24 cellular contexts compared by ENCODE assay signal in the genomic region with DNA sequence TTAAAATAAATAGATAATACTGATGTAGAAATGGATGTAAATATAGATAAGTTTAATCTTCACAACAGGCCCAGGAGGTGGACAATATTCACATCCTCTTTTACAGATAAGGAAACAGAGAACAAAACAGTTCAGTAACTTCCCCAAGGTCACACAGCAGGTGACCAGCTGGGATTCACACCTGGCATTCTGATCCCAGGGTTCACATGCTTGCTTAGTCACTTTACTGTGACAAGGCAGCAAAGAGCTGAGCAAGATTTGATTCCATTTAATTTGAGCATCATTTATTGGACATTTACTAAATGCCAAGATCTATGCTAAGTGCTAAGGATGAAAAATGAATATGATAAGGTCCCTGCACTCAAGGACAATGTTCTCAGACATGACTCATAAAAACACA.
A peak's percentile ranks its signal among the peaks of the same experiment; 100 is the strongest.
DNase-seq lines count a peak whose midpoint lies in the region; ATAC-seq and TF ChIP-seq lines count a peak whose summit lies in the region.
"Had no signal": no experiment of that assay in that cellular context is flagged by ENCODE, and none has a peak within 500 bp of the region (broad histone marks: within the 10 kb centered on the region; RNA-seq: fewer than 3 reads in every experiment).

No MANE protein-coding gene starts in this region.

- H3K27me3 ChIP-seq in aorta (ENCODE audit: control insufficient read depth in 1 of 2, insufficient read depth in 2 of 2, low read length in 1 of 2), result no peaks in the 10 kb centered on the region
- H3K27me3 ChIP-seq: BLaER1, neutrophil, thyroid gland had no signal

- no peak overlapping the region for H3K27ac Mint-ChIP-seq in activated T-cell treated with anti-CD3 and anti-CD28 coated beads, Interleukin-2, amount 50 U/mL, for 72 hours
- H3K27ac Mint-ChIP-seq: activated CD4-positive, alpha-beta T cell treated with anti-CD3 and anti-CD28 coated beads for 36 hours; activated T-cell treated with anti-CD3 and anti-CD28 coated beads, Interleukin-2, amount 50 U/mL, for 24 hours; stimulated activated naive CD8-positive, alpha-beta T cell treated with anti-CD3 and anti-CD28 coated beads, Interleukin-15, amount 100 ng/mL, for 72 hours had no signal

- H3K9me3 ChIP-seq in aorta (ENCODE audit: control insufficient read depth, low read length), result no peaks in the 10 kb centered on the region
- H3K9me3 ChIP-seq: BLaER1, lower lobe of right lung, prostate gland, thyroid gland had no signal

- H3K36me3 Mint-ChIP-seq in activated T-cell treated with anti-CD3 and anti-CD28 coated beads, Interleukin-2, amount 50 U/mL, for 72 hours (ENCODE audit: insufficient read depth in 2 of 2), result no peaks in the 10 kb centered on the region

- no peaks in the 10 kb centered on the region for H3K4me1 ChIP-seq in aorta (ENCODE audit: control insufficient read depth in 1 of 2, insufficient read depth in 2 of 2, low read length in 2 of 2)
- H3K4me1 ChIP-seq: BLaER1, lower lobe of right lung, prostate gland had no signal

- ATAC-seq in aorta (ENCODE audit: low FRiP score), result no peak
- ATAC-seq in activated T-cell treated with anti-CD3 and anti-CD28 coated beads, Interleukin-2, amount 50 U/mL, for 72 hours (replicated peaks in 1 of 2), result no peak
- ATAC-seq: activated CD4-positive, alpha-beta T cell treated with anti-CD3 and anti-CD28 coated beads for 36 hours; lower lobe of right lung; Panc1; stimulated activated naive CD8-positive, alpha-beta T cell treated with anti-CD3 and anti-CD28 coated beads, Interleukin-15, amount 100 ng/mL, for 72 hours had no signal

- H3K27ac ChIP-seq in aorta (ENCODE audit: low read depth in 1 of 2, low read length in 2 of 2), result no peak overlapping the region
- H3K27ac ChIP-seq: BLaER1, coronary artery, lower lobe of right lung, neutrophil, prostate gland had no signal

- peak; percentile 98 for DNase-seq in NCI-H748 (lab: John Stamatoyannopoulos, UW; ENCODE audit: unreplicated experiment)
- DNase-seq in NCI-H748 treated with DMSO at 0.1 percent for 48 hours (lab: John Stamatoyannopoulos, UW), result no peak
- DNase-seq in LNCaP clone FGC (ENCODE audit: low read depth), result peak; percentile 35
- DNase-seq in dermis microvascular lymphatic vessel endothelial cell (ENCODE audit: low read depth in 2 of 2), result peak; percentile 74 to 79
- peak; percentile 40 for DNase-seq in mucosa of gallbladder (ENCODE audit: low spot score)
- no peak for DNase-seq in aorta
- no peak for DNase-seq in activated T-cell treated with anti-CD3 and anti-CD28 coated beads, Interleukin-2, amount 50 U/mL, for 72 hours
- DNase-seq in AG08395 (ENCODE audit: low spot score), result no peak
- DNase-seq: activated CD4-positive, alpha-beta T cell treated with anti-CD3 and anti-CD28 coated beads for 36 hours; activated CD8-positive, alpha-beta memory T cell treated with anti-CD3 and anti-CD28 coated beads for 24 hours; activated T-cell treated with anti-CD3 and anti-CD28 coated beads, Interleukin-2, amount 50 U/mL, for 24 hours; amniotic stem cell; kidney; lower lobe of right lung; NCI-H1092; NCI-H2029 treated with DMSO at 0.1 percent for 48 hours; stimulated activated naive CD8-positive, alpha-beta T cell treated with anti-CD3 and anti-CD28 coated beads, Interleukin-15, amount 100 ng/mL, for 72 hours; T-helper 1 cell; thyroid gland had no signal

- H3K4me3 ChIP-seq in LNCaP clone FGC (ENCODE audit: low read depth, low read length) (no peak overlapping the region), aorta (ENCODE audit: low read length in 2 of 2) (no peak overlapping the region)
- H3K4me3 ChIP-seq: BLaER1, coronary artery, lower lobe of right lung, prostate gland, thyroid gland had no signal

- H3K4me3 Mint-ChIP-seq in activated T-cell treated with anti-CD3 and anti-CD28 coated beads, Interleukin-2, amount 50 U/mL, for 72 hours, result no peak overlapping the region
- H3K4me3 Mint-ChIP-seq: activated CD4-positive, alpha-beta T cell treated with anti-CD3 and anti-CD28 coated beads for 36 hours; activated T-cell treated with anti-CD3 and anti-CD28 coated beads, Interleukin-2, amount 50 U/mL, for 24 hours; stimulated activated naive CD8-positive, alpha-beta T cell treated with anti-CD3 and anti-CD28 coated beads, Interleukin-15, amount 100 ng/mL, for 72 hours had no signal

- peaks cover 11% of the 10 kb centered on the region for H3K27me3 Mint-ChIP-seq in activated T-cell treated with anti-CD3 and anti-CD28 coated beads, Interleukin-2, amount 50 U/mL, for 72 hours (ENCODE audit: low read depth)

- H3K36me3 ChIP-seq in aorta (ENCODE audit: control insufficient read depth in 1 of 2, insufficient read depth in 2 of 2, low read length in 1 of 2), result no peaks in the 10 kb centered on the region
- H3K36me3 ChIP-seq: BLaER1, lower lobe of right lung, neutrophil, prostate gland, thyroid gland had no signal

- no peaks in the 10 kb centered on the region for H3K9me3 Mint-ChIP-seq in activated T-cell treated with anti-CD3 and anti-CD28 coated beads, Interleukin-2, amount 50 U/mL, for 72 hours
- H3K9me3 Mint-ChIP-seq: activated T-cell treated with anti-CD3 and anti-CD28 coated beads, Interleukin-2, amount 50 U/mL, for 24 hours; stimulated activated naive CD8-positive, alpha-beta T cell treated with anti-CD3 and anti-CD28 coated beads, Interleukin-15, amount 100 ng/mL, for 72 hours had no signal

- no peak for TF ChIP-seq CTCF in LNCaP clone FGC (IDR thresholded peaks at IDR 0.05; ENCODE audit: control insufficient read depth, extremely low read depth, insufficient read depth)

- intact Hi-C loops in aorta (cut with DNase I), result no loop called here

- H3K4me1 Mint-ChIP-seq in activated T-cell treated with anti-CD3 and anti-CD28 coated beads, Interleukin-2, amount 50 U/mL, for 72 hours (ENCODE audit: low read depth), result no peaks in the 10 kb centered on the region
- H3K4me1 Mint-ChIP-seq: activated CD4-positive, alpha-beta T cell treated with anti-CD3 and anti-CD28 coated beads for 36 hours; stimulated activated naive CD8-positive, alpha-beta T cell treated with anti-CD3 and anti-CD28 coated beads, Interleukin-15, amount 100 ng/mL, for 72 hours had no signal

Comparison
In these comparisons a context has a peak if more than half of its experiments do, and no peak if none do; other contexts are left out.
1. DNase-seq: peak in NCI-H748 (single experiment), LNCaP clone FGC (single experiment), dermis microvascular lymphatic vessel endothelial cell (2 of 2) and mucosa of gallbladder (single experiment); none in NCI-H748 treated with DMSO at 0.1 percent for 48 hours (single experiment), aorta (0 of 2), activated T-cell treated with anti-CD3 and anti-CD28 coated beads, Interleukin-2, amount 50 U/mL, for 72 hours (0 of 2) and AG08395 (single experiment).